In the genomic region with DNA sequence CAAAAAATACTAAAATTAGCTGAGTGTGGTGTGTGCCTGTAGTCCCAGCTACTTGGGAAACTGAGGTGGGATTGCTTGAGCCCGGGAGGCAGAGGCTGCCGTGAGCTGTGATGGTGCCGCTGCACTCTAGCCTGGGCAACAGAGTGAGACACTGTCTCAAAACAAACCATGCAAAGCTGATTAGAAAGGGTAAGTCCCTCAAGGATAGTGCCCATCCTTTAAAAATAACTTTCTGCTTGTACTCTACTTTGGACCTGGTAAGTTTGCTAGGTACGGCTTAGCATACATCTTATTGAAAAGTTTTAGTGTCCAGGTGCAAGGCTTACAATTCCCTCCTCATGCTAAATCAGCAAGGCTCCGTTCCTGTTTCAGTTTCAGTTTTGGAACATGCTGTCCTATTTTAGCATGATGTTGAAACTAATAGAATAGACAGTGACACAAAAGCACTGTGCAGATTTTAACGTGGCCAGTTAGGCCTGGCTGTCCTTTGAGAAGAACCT, we compare ENCODE assay signal across 8 cellular contexts. TPM values are rescaled to one million over a fixed set of nuclear protein-coding genes. Genes with fewer than 3 reads are reported as not detected.
DNase-seq lines count a peak whose midpoint lies in the region; ATAC-seq, FAIRE-seq and TF ChIP-seq lines count a peak whose summit lies in the region.

No MANE protein-coding gene starts in this region.

- H3K9me3 ChIP-seq in CD8-positive, alpha-beta T cell (ENCODE audit: low read length), result no peaks in the 10 kb centered on the region

- CTCF ChIA-PET in CD8-positive, alpha-beta T cell (lab: Charles Lee), result interaction anchor here (1.6 to 4.3 kb wide), 4 partner anchors 8 to 46 kb away, joined by 5 to 22 read pairs (median 9); a partner anchor contains a TSS

- peak; percentile 84 for ATAC-seq in CD8-positive, alpha-beta T cell
- ATAC-seq in GM19372 (IDR thresholded peaks at IDR 0.05; ENCODE audit: low read depth, unreplicated experiment) (peak; percentile 89), HG03439 (IDR thresholded peaks at IDR 0.05; ENCODE audit: unreplicated experiment) (peak; percentile 82)

- no peaks in the 10 kb centered on the region for H3K27me3 ChIP-seq in CD8-positive, alpha-beta T cell (ENCODE audit: insufficient read depth, low read length)
- H3K27me3 ChIP-seq in H7 (ENCODE audit: control insufficient read depth, insufficient read depth, low read length), result no peaks in the 10 kb centered on the region

- peak in 2 of 7 experiments; percentile 12 to 46 for DNase-seq in CD8-positive, alpha-beta T cell
- DNase-seq in activated naive CD8-positive, alpha-beta T cell treated with anti-CD3 and anti-CD28 coated beads for 36 hours, result no peak
- DNase-seq in mucosa of gallbladder (ENCODE audit: low spot score) (peak; percentile 10), H7 (no peak), RCC 7860 (ENCODE audit: low spot score) (no peak), HPDE6-E6E7 (ENCODE audit: extremely low spot score) (no peak)

- peak overlapping the region; percentile 44 for H3K4me3 ChIP-seq in CD8-positive, alpha-beta T cell (ENCODE audit: low read depth, low read length)
- H3K4me3 ChIP-seq in H7 (ENCODE audit: insufficient read depth, low read depth, low read length), result no peak overlapping the region

- no peaks in the 10 kb centered on the region for H3K36me3 ChIP-seq in CD8-positive, alpha-beta T cell (ENCODE audit: insufficient read depth, low read length)
- H3K36me3 ChIP-seq in H7 (replicated peaks; ENCODE audit: control insufficient read depth, insufficient read depth, low read length), result no peaks in the 10 kb centered on the region; the same call in 1 of the 2 replicates

- H3K4me3 Mint-ChIP-seq in CD8-positive, alpha-beta T cell, result peak overlapping the region; percentile 86
- peak overlapping the region; percentile 65 for H3K4me3 Mint-ChIP-seq in activated naive CD8-positive, alpha-beta T cell treated with anti-CD3 and anti-CD28 coated beads for 36 hours

- no peak for TF ChIP-seq CTCF in CD8-positive, alpha-beta T cell (IDR thresholded peaks at IDR 0.05)

- no peak for FAIRE-seq in RCC 7860 (lab: Jason Lieb, UNC)

- H3K27ac Mint-ChIP-seq in CD8-positive, alpha-beta T cell, result peak overlapping the region; percentile 94
- peak overlapping the region; percentile 85 for H3K27ac Mint-ChIP-seq in activated naive CD8-positive, alpha-beta T cell treated with anti-CD3 and anti-CD28 coated beads for 36 hours

- H3K36me3 Mint-ChIP-seq in CD8-positive, alpha-beta T cell, result peaks cover 2% of the 10 kb centered on the region
- peaks cover 11% of the 10 kb centered on the region for H3K36me3 Mint-ChIP-seq in activated naive CD8-positive, alpha-beta T cell treated with anti-CD3 and anti-CD28 coated beads for 36 hours

- no peaks in the 10 kb centered on the region for H3K27me3 Mint-ChIP-seq in CD8-positive, alpha-beta T cell (ENCODE audit: low read depth)
- H3K27me3 Mint-ChIP-seq in activated naive CD8-positive, alpha-beta T cell treated with anti-CD3 and anti-CD28 coated beads for 36 hours, result no peaks in the 10 kb centered on the region

- peaks cover 37% of the 10 kb centered on the region for H3K4me1 Mint-ChIP-seq in CD8-positive, alpha-beta T cell (ENCODE audit: low read depth)
- peaks cover 30% of the 10 kb centered on the region for H3K4me1 Mint-ChIP-seq in activated naive CD8-positive, alpha-beta T cell treated with anti-CD3 and anti-CD28 coated beads for 36 hours

- intact Hi-C loops in CD8-positive, alpha-beta T cell (cut with DNase I, micrococcal nuclease), result loop anchor here in 1 of 2 experiments (2.0 kb wide), 1 partner anchor 20 kb away; no protein-coding TSS in a partner anchor

- peak overlapping the region; percentile 7 for H3K27ac ChIP-seq in CD8-positive, alpha-beta T cell (ENCODE audit: low read depth, low read length)

- peaks cover 12% of the 10 kb centered on the region for H3K4me1 ChIP-seq in CD8-positive, alpha-beta T cell (ENCODE audit: insufficient read depth, low read length)

- POLR2A ChIA-PET in CD8-positive, alpha-beta T cell (lab: Charles Lee), result interaction anchor here (0.9 to 6.0 kb wide), 4 partner anchors 7 to 69 kb away, joined by 3 to 26 read pairs (median 6); a partner anchor contains a TSS

- H3K9me3 Mint-ChIP-seq in CD8-positive, alpha-beta T cell, result no peaks in the 10 kb centered on the region
- no peaks in the 10 kb centered on the region for H3K9me3 Mint-ChIP-seq in activated naive CD8-positive, alpha-beta T cell treated with anti-CD3 and anti-CD28 coated beads for 36 hours

RNA-seq across cellular contexts. Expression of a gene that starts 21.4 kb away (rescaled TPM):
- 10 to 100 TPM; 89.7 to 90.6 TPM for total RNA-seq in CD8-positive, alpha-beta T cell
- total RNA-seq in activated naive CD8-positive, alpha-beta T cell treated with anti-CD3 and anti-CD28 coated beads for 36 hours, result 10 to 100 TPM; 37.0 to 44.1 TPM
- 51.7 TPM for total RNA-seq in mucosa of gallbladder
- 78.4 and 91.7 TPM in 2 replicates for total RNA-seq in H7 (2014; rRNA removed; shearing (Covaris generic))
